8 cellular contexts compared by ENCODE assay signal in genomic region chr4:36348403-36348938, GRCh38.
A peak's percentile ranks its signal among the peaks of the same experiment; 100 is the strongest.
DNase-seq lines count a peak whose midpoint lies in the region; ATAC-seq and TF ChIP-seq lines count a peak whose summit lies in the region.

No MANE protein-coding gene starts in this region.

- H3K27me3 ChIP-seq in HL-60 (ENCODE audit: insufficient read depth, poor library complexity, severe bottlenecking) = no peaks in the 10 kb centered on the region

- POLR2A ChIA-PET in naive thymus-derived CD8-positive, alpha-beta T cell (lab: Charles Lee) = no interaction called here

- peak overlapping the region in 1 of 10 donors; percentile 20 for H3K4me3 Mint-ChIP-seq in naive thymus-derived CD8-positive, alpha-beta T cell

- no peak for TF ChIP-seq CTCF in HL-60 (IDR thresholded peaks at IDR 0.05; ENCODE audit: insufficient read depth, low read length)

- intact Hi-C loops in head of caudate nucleus (cut with DNase I) = no loop called here

- H3K4me3 ChIP-seq in HL-60 (replicated peaks; ENCODE audit: insufficient read depth, low read length) = no peak overlapping the region

- H3K27ac ChIP-seq in HL-60 (replicated peaks) = peak overlapping the region; percentile 78

- peak overlapping the region in 3 of 10 donors; percentile 11 to 57 (median 45) for H3K27ac Mint-ChIP-seq in naive thymus-derived CD8-positive, alpha-beta T cell

- H3K27me3 Mint-ChIP-seq in naive thymus-derived CD8-positive, alpha-beta T cell = peaks cover 0 to 3% (median 0%) of the 10 kb centered on the region in 5 donors

- no peaks in the 10 kb centered on the region for H3K36me3 Mint-ChIP-seq in naive thymus-derived CD8-positive, alpha-beta T cell

- peaks cover 0 to 26% (median under 1%) of the 10 kb centered on the region in 4 donors for H3K4me1 Mint-ChIP-seq in naive thymus-derived CD8-positive, alpha-beta T cell

- DNase-seq in HL-60 (ENCODE audit: low read depth in 1 of 2, low spot score in 1 of 2) = peak in 1 of 2 experiments; percentile 50
- DNase-seq in naive thymus-derived CD8-positive, alpha-beta T cell = no peak
- DNase-seq in head of caudate nucleus = no peak
- DNase-seq in NCI-H1694 treated with DMSO at 0.1 percent for 48 hours (lab: John Stamatoyannopoulos, UW) = no peak
- no peak for DNase-seq in NCI-H2171 (lab: John Stamatoyannopoulos, UW)
- no peak for DNase-seq in NCI-H1105 treated with DMSO at 0.1 percent for 48 hours (lab: John Stamatoyannopoulos, UW)

- H3K9me3 Mint-ChIP-seq in naive thymus-derived CD8-positive, alpha-beta T cell = no peaks in the 10 kb centered on the region

- peak; percentile 97 for ATAC-seq in GM18511 (IDR thresholded peaks at IDR 0.05; ENCODE audit: unreplicated experiment)
- ATAC-seq in GM21528 (IDR thresholded peaks at IDR 0.05; ENCODE audit: low FRiP score, unreplicated experiment) = peak; percentile 84
- peak; percentile 53 to 56 for ATAC-seq in naive thymus-derived CD8-positive, alpha-beta T cell
